8 cellular contexts compared by ENCODE assay signal in genomic region chr19:57599377-57599760, GRCh38. TPM values are rescaled to one million over a fixed set of nuclear protein-coding genes. Genes with fewer than 3 reads are reported as not detected.
DNase-seq lines count a peak whose midpoint lies in the region; ATAC-seq and TF ChIP-seq lines count a peak whose summit lies in the region.

No MANE protein-coding gene starts in this region.

- no TSS peak for BruUV-seq in Calu3 (replicated peaks; lab: Mats Ljungman, UMichigan)

- peak overlapping the region; percentile 87 for H3K4me2 ChIP-seq in neural progenitor cell

- no peaks in the 10 kb centered on the region for H3K36me3 ChIP-seq in neural progenitor cell

- H3K9me3 Mint-ChIP-seq in Calu3 (ENCODE audit: low read depth, unreplicated experiment) = peaks cover 30% of the 10 kb centered on the region
- peaks cover 57% of the 10 kb centered on the region for H3K9me3 Mint-ChIP-seq in neural progenitor cell

- no peak overlapping the region for H3K27ac ChIP-seq in neural progenitor cell

- TF ChIP-seq CTCF in Calu3 (IDR thresholded peaks at IDR 0.05; ENCODE audit: unreplicated experiment) (no peak), choroid plexus epithelial cell (conservative IDR thresholded peaks at IDR 0.05; ENCODE audit: low read depth, low read length) (no peak), neural progenitor cell (IDR thresholded peaks at IDR 0.05) (no peak)

- peak; percentile 24 for ATAC-seq in HG03342 (IDR thresholded peaks at IDR 0.05; ENCODE audit: unreplicated experiment)
- ATAC-seq in HG03097 (IDR thresholded peaks at IDR 0.05; ENCODE audit: low FRiP score, unreplicated experiment) = no peak
- no peak for ATAC-seq in HG02970 (IDR thresholded peaks at IDR 0.05; ENCODE audit: low FRiP score, unreplicated experiment)

- H4K20me1 ChIP-seq in neural progenitor cell (ENCODE audit: low read depth) = no peaks in the 10 kb centered on the region

- H3K9me3 ChIP-seq in neural progenitor cell (ENCODE audit: low read depth) = no peaks in the 10 kb centered on the region

- H3K27me3 Mint-ChIP-seq in Calu3 (ENCODE audit: unreplicated experiment) = no peaks in the 10 kb centered on the region
- peaks cover 2% of the 10 kb centered on the region for H3K27me3 Mint-ChIP-seq in neural progenitor cell (ENCODE audit: insufficient read depth, low read depth)

- intact Hi-C loops in Calu3 (cut with micrococcal nuclease; ENCODE audit: unreplicated experiment) = no loop called here

- DNase-seq in Calu3 (no peak), choroid plexus epithelial cell (ENCODE audit: low read depth) (no peak), neural progenitor cell (ENCODE audit: low spot score) (no peak), H4 (ENCODE audit: low spot score) (no peak)
- DNase-seq in activated CD4-positive, CD25-positive, alpha-beta regulatory T cell (lab: John Stamatoyannopoulos, UW) = no peak

- peaks cover 8% of the 10 kb centered on the region for H3K4me1 ChIP-seq in neural progenitor cell

- H3K79me2 ChIP-seq in neural progenitor cell (ENCODE audit: low read depth) = peaks cover 16% of the 10 kb centered on the region

- H2AFZ ChIP-seq in neural progenitor cell (replicated peaks) = peak overlapping the region; percentile 100

- H3K4me1 Mint-ChIP-seq in Calu3 (ENCODE audit: low read depth, unreplicated experiment) = peaks cover 12% of the 10 kb centered on the region
- H3K4me1 Mint-ChIP-seq in neural progenitor cell = peaks cover 7% of the 10 kb centered on the region

- H3K27ac Mint-ChIP-seq in Calu3 (ENCODE audit: unreplicated experiment) (peak overlapping the region; percentile 46), neural progenitor cell (no peak overlapping the region)

- H3K4me3 Mint-ChIP-seq in Calu3 (ENCODE audit: low read depth, unreplicated experiment) = peak overlapping the region; percentile 80
- peak overlapping the region; percentile 89 for H3K4me3 Mint-ChIP-seq in neural progenitor cell

- peak overlapping the region; percentile 81 for H3K4me3 ChIP-seq in choroid plexus epithelial cell (ENCODE audit: low read depth, low read length)
- peak overlapping the region; percentile 88 for H3K4me3 ChIP-seq in neural progenitor cell

- no peak overlapping the region for H3K9ac ChIP-seq in neural progenitor cell

- no peaks in the 10 kb centered on the region for H3F3A ChIP-seq in neural progenitor cell (ENCODE audit: low read depth)

- CTCF ChIA-PET in Calu3 (lab: Charles Lee) = interaction anchor here (0.7 kb wide), 1 partner anchor 19 kb away, joined by 4 read pairs; no protein-coding TSS in a partner anchor

- H3K27me3 ChIP-seq in neural progenitor cell = no peaks in the 10 kb centered on the region

- H3K36me3 Mint-ChIP-seq in Calu3 (ENCODE audit: insufficient read depth, unreplicated experiment) (peaks cover 13% of the 10 kb centered on the region), neural progenitor cell (peaks cover 25% of the 10 kb centered on the region)

RNA-seq across cellular contexts. Expression of gene ZNF530, which starts 0.3 kb away (rescaled TPM):
- total RNA-seq in Calu3 (2022) (8.2 and 10.4 TPM in 2 replicates), neural progenitor cell (ENCODE audit: low replicate concordance) (10.5 and 20.4 TPM in 2 replicates)
- 9.1 and 11.9 TPM in 2 replicates for total RNA-seq in H4 (2014; rRNA removed; shearing (Covaris generic))

RNA-seq across cellular contexts. Expression of gene ZNF134, which starts 14.7 kb away (rescaled TPM):
- total RNA-seq in Calu3 (2022) (11.4 and 13.2 TPM in 2 replicates), neural progenitor cell (ENCODE audit: low replicate concordance) (40.8 and 55.3 TPM in 2 replicates)
- total RNA-seq in H4 (2014; rRNA removed; shearing (Covaris generic)) = 16.8 and 26.1 TPM in 2 replicates

RNA-seq across cellular contexts. Expression of gene ZIK1, which starts 15.4 kb away (rescaled TPM):
- not detected in 2 replicates for total RNA-seq in Calu3 (2022)
- total RNA-seq in neural progenitor cell (ENCODE audit: low replicate concordance) = 35.1 and 56.1 TPM in 2 replicates
- 6.9 and 7.8 TPM in 2 replicates for total RNA-seq in H4 (2014; rRNA removed; shearing (Covaris generic))

RNA-seq across cellular contexts. Expression of gene ZNF416, which starts 20.7 kb away (rescaled TPM):
- total RNA-seq in Calu3 (2022) (6.1 and 6.6 TPM in 2 replicates), neural progenitor cell (ENCODE audit: low replicate concordance) (7.9 and 9.0 TPM in 2 replicates)
- 3.9 and 7.3 TPM in 2 replicates for total RNA-seq in H4 (2014; rRNA removed; shearing (Covaris generic))

RNA-seq across cellular contexts. Expression of gene ZNF211, which starts 33.6 kb away (rescaled TPM):
- 10.2 and 11.0 TPM in 2 replicates for total RNA-seq in Calu3 (2022)
- total RNA-seq in neural progenitor cell (ENCODE audit: low replicate concordance) = 27.0 and 42.1 TPM in 2 replicates
- total RNA-seq in H4 (2014; rRNA removed; shearing (Covaris generic)) = 9.7 and 10.7 TPM in 2 replicates
